Comparison of ENCODE assay signal across 9 cellular contexts in genomic region chr2:230447455-230448451, GRCh38. TPM values are rescaled to one million over a fixed set of nuclear protein-coding genes. Genes with fewer than 3 reads are reported as not detected.
DNase-seq lines count a peak whose midpoint lies in the region; ATAC-seq, FAIRE-seq and TF ChIP-seq lines count a peak whose summit lies in the region.
"Had no signal": no experiment of that assay in that cellular context is flagged by ENCODE, and none has a peak within 500 bp of the region (broad histone marks: within the 10 kb centered on the region; RNA-seq: fewer than 3 reads in every experiment).

No MANE protein-coding gene starts in this region.

- H4K20me1 ChIP-seq in keratinocyte (ENCODE audit: control insufficient read depth, extremely low read depth, insufficient read depth, low read length): peaks cover 2% of the 10 kb centered on the region

- H3K36me3 ChIP-seq in keratinocyte (ENCODE audit: control insufficient read depth in 2 of 2, extremely low read depth in 1 of 2, insufficient read depth in 2 of 2, low read length in 2 of 2): peaks cover 39 to 40% of the 10 kb centered on the region in 2 experiments

- peaks cover 6% of the 10 kb centered on the region for H3K4me1 ChIP-seq in keratinocyte (ENCODE audit: control insufficient read depth, extremely low read depth, insufficient read depth, low read length)

- no peak overlapping the region for H3K4me3 ChIP-seq in keratinocyte (ENCODE audit: control insufficient read depth in 2 of 3, extremely low read depth in 1 of 3, insufficient read depth in 2 of 3, low read depth in 1 of 3, low read length in 3 of 3)

- ATAC-seq in GM18505 (IDR thresholded peaks at IDR 0.05; ENCODE audit: unreplicated experiment) (peak; percentile 77), GM21576 (IDR thresholded peaks at IDR 0.05; ENCODE audit: unreplicated experiment) (peak; percentile 78), HG03575 (IDR thresholded peaks at IDR 0.05; ENCODE audit: extremely low read depth, insufficient number of reproducible peaks, low FRiP score, unreplicated experiment) (peak; percentile 67)
- ATAC-seq: HCT116 had no signal

- H3K9ac ChIP-seq in keratinocyte (ENCODE audit: control insufficient read depth, extremely low read depth, insufficient read depth, low read length): no peak overlapping the region

- H3K27ac ChIP-seq in keratinocyte (ENCODE audit: control insufficient read depth, insufficient read depth, low read length): no peak overlapping the region

- peak; percentile 44 for FAIRE-seq in keratinocyte (lab: Jason Lieb, UNC)

- DNase-seq in keratinocyte (ENCODE audit: low read depth, low spot score) (no peak), activated gamma-delta T cell (lab: John Stamatoyannopoulos, UW) (no peak), NCI-H146 (lab: John Stamatoyannopoulos, UW) (no peak), NCI-H1417 treated with DMSO at 0.1 percent for 48 hours (lab: John Stamatoyannopoulos, UW) (no peak), NCI-H2227 (lab: John Stamatoyannopoulos, UW; ENCODE audit: unreplicated experiment) (no peak)

- TF ChIP-seq CTCF in keratinocyte (optimal IDR thresholded peaks at IDR 0.05 in 1 of 3, IDR thresholded peaks at IDR 0.05 in 1 of 3, conservative IDR thresholded peaks at IDR 0.05 in 1 of 3; ENCODE audit: extremely low read depth in 1 of 3, insufficient read depth in 2 of 3, low read length in 3 of 3): no peak

- H3K9me3 ChIP-seq in keratinocyte (ENCODE audit: control insufficient read depth, low read depth, low read length): no peaks in the 10 kb centered on the region

- no peak overlapping the region for H3K4me2 ChIP-seq in keratinocyte (ENCODE audit: control insufficient read depth, extremely low read depth, insufficient read depth, low read depth, low read length)

- TF ChIP-seq POLR2A in GM18505 (IDR thresholded peaks at IDR 0.05; ENCODE audit: borderline replicate concordance, extremely low read depth, insufficient read depth, insufficient read length): no peak

- dilution Hi-C loops in keratinocyte (cut with MboI; ENCODE audit: extremely low pct_ligation_motif_present, low sequenced_read_pairs): no loop called here

- peaks cover 14% of the 10 kb centered on the region for H3K79me2 ChIP-seq in keratinocyte (ENCODE audit: control insufficient read depth, insufficient read depth, low read length)

- no peak overlapping the region for H2AFZ ChIP-seq in keratinocyte (ENCODE audit: control insufficient read depth, low read length)

- H3K9me1 ChIP-seq in keratinocyte (ENCODE audit: control insufficient read depth, extremely low read depth, insufficient read depth, low read length): no peaks in the 10 kb centered on the region

- H3K27me3 ChIP-seq in keratinocyte (ENCODE audit: control insufficient read depth, extremely low read depth, insufficient read depth, low read length): no peaks in the 10 kb centered on the region

RNA-seq across cellular contexts. Expression of gene SP100, which starts 31.8 kb away (rescaled TPM):
- 79.9 to 136 TPM (median 101 TPM) in 3 replicates for polyA plus RNA-seq in keratinocyte
- 56.4 TPM for polyA plus RNA-seq in keratinocyte (2011; ENCODE audit: low read depth)
- polyA plus RNA-seq in keratinocyte (2011; cell fraction: cytosol; rRNA removed): 81.6 and 111 TPM in 2 replicates
- 106 and 131 TPM in 2 replicates for polyA plus RNA-seq in keratinocyte (2011; cell fraction: nucleus; rRNA removed)
- polyA plus RNA-seq in keratinocyte (2012; ENCODE audit: low replicate concordance): 29.1 and 91.8 TPM in 2 replicates
- polyA minus RNA-seq in keratinocyte: 25.3 to 132 TPM (median 69.6 TPM) in 3 replicates
- polyA minus RNA-seq in keratinocyte (2011; cell fraction: cytosol; rRNA and poly(A)+ RNA removed): 68.5 TPM
- 74.2 and 185 TPM in 2 replicates for polyA minus RNA-seq in keratinocyte (2011; cell fraction: nucleus; rRNA and poly(A)+ RNA removed)
